Comparison of ENCODE assay signal across 11 cellular contexts in genomic region chr3:105385868-105386508, GRCh38. TPM values are rescaled to one million over a fixed set of nuclear protein-coding genes. Genes with fewer than 3 reads are reported as not detected.
DNase-seq lines count a peak whose midpoint lies in the region; ATAC-seq and TF ChIP-seq lines count a peak whose summit lies in the region.
"Had no signal": no experiment of that assay in that cellular context is flagged by ENCODE, and none has a peak within 500 bp of the region (broad histone marks: within the 10 kb centered on the region; RNA-seq: fewer than 3 reads in every experiment).

No MANE protein-coding gene starts in this region.

- H3K9me3 ChIP-seq in fibroblast of lung (ENCODE audit: control insufficient read depth, insufficient read depth, low read depth, low read length) (no peaks in the 10 kb centered on the region), spleen (peaks cover 0 to 16% (median 14%) of the 10 kb centered on the region in 8 donors)

- no peak overlapping the region for H3K27ac ChIP-seq in fibroblast of lung (ENCODE audit: insufficient read depth, low read length)
- peak overlapping the region in 4 of 8 donors; percentile 33 to 53 (median 46) for H3K27ac ChIP-seq in spleen

- H2AFZ ChIP-seq in fibroblast of lung (ENCODE audit: low read length), result no peak overlapping the region

- H3K4me3 ChIP-seq in fibroblast of lung (replicated peaks in 1 of 4; ENCODE audit: control extremely low read depth in 1 of 4, insufficient read depth in 1 of 4, low read depth in 3 of 4, low read length in 4 of 4), result no peak overlapping the region
- no peak overlapping the region for H3K4me3 ChIP-seq in spleen
- H3K4me3 ChIP-seq: upper lobe of left lung had no signal

- H4K20me1 ChIP-seq in fibroblast of lung (ENCODE audit: control insufficient read depth, extremely low read depth, insufficient read depth, low read length), result no peaks in the 10 kb centered on the region

- intact Hi-C loops in spleen (cut with DNase I; ENCODE audit: low total_unique reads), result no loop called here

- peaks cover 2% of the 10 kb centered on the region for H3K36me3 ChIP-seq in fibroblast of lung (ENCODE audit: control insufficient read depth, insufficient read depth, low read length)
- H3K36me3 ChIP-seq in spleen, result no peaks in the 10 kb centered on the region
- H3K36me3 ChIP-seq: upper lobe of left lung had no signal

- H3K27me3 ChIP-seq in fibroblast of lung (ENCODE audit: control insufficient read depth, insufficient read depth, low read length) (no peaks in the 10 kb centered on the region), spleen (replicated peaks in 1 of 7) (no peaks in the 10 kb centered on the region)
- H3K27me3 ChIP-seq: upper lobe of left lung had no signal

- TF ChIP-seq CTCF in fibroblast of lung (conservative IDR thresholded peaks at IDR 0.05 in 1 of 2, IDR thresholded peaks at IDR 0.05 in 1 of 2; ENCODE audit: low read depth in 1 of 2, low read length in 2 of 2) (no peak), spleen (IDR thresholded peaks at IDR 0.05 in 8 of 11, conservative IDR thresholded peaks at IDR 0.05 in 3 of 11) (no peak)

- H3K4me1 ChIP-seq in fibroblast of lung (ENCODE audit: control insufficient read depth, extremely low read depth, insufficient read depth, low read length) (no peaks in the 10 kb centered on the region), spleen (peaks cover 0 to 35% (median 6%) of the 10 kb centered on the region in 6 donors)

- no peak for TF ChIP-seq POLR2A in spleen (IDR thresholded peaks at IDR 0.05)

- peaks cover 59% of the 10 kb centered on the region for H3K79me2 ChIP-seq in fibroblast of lung (ENCODE audit: control insufficient read depth, insufficient read depth, low read length)

- no peak for DNase-seq in fibroblast of lung (ENCODE audit: low read depth in 2 of 2)
- no peak for DNase-seq in middle frontal gyrus (ENCODE audit: extremely low spot score, low spot score)
- no peak for DNase-seq in spleen
- DNase-seq in HCEC 1CT, result no peak
- no peak for DNase-seq in globus pallidus (ENCODE audit: low spot score)
- DNase-seq: activated CD8-positive, alpha-beta memory T cell treated with anti-CD3 and anti-CD28 coated beads, Interleukin-2, amount 50 U/mL, for 48 hours; stimulated activated CD4-positive, alpha-beta T cell treated with anti-CD3 and anti-CD28 coated beads, Interleukin-12 subunit alpha, Interleukin-12 subunit beta, amount 100 ng/mL, for 4 hours; upper lobe of left lung had no signal

- ATAC-seq in GM18858 (IDR thresholded peaks at IDR 0.05; ENCODE audit: unreplicated experiment), result peak; percentile 86
- peak; percentile 78 for ATAC-seq in GM21825 (IDR thresholded peaks at IDR 0.05; ENCODE audit: unreplicated experiment)
- peak; percentile 70 for ATAC-seq in HG03571 (IDR thresholded peaks at IDR 0.05; ENCODE audit: unreplicated experiment)

- peak overlapping the region; percentile 52 for H3K4me2 ChIP-seq in fibroblast of lung (ENCODE audit: extremely low read depth, insufficient read depth, low read length)

- no peak overlapping the region for H3K9ac ChIP-seq in fibroblast of lung (ENCODE audit: insufficient read depth, low read length)

RNA-seq across cellular contexts. Expression of gene ALCAM, which starts 19.3 kb away (rescaled TPM):
- 75.2 and 168 TPM in 2 replicates for total RNA-seq in fibroblast of lung
- polyA plus RNA-seq in fibroblast of lung, result 158 and 188 TPM in 2 replicates
- polyA plus RNA-seq in fibroblast of lung (2012), result 94.7 and 100.0 TPM in 2 replicates
- 7.6 and 13.1 TPM in 2 replicates for polyA minus RNA-seq in fibroblast of lung (ENCODE audit: low replicate concordance)
- total RNA-seq in spleen, result 10 to 100 TPM in 6 of 7 donors, 1 to 10 TPM in 1; 8.4 to 18.5 (median 15.1) TPM
- polyA plus RNA-seq in spleen, result 10 to 100 TPM in 1 of 3 donors, 1 to 10 TPM in 2; 6.3 to 11.9 (median 7.0) TPM
